8 cellular contexts compared by ENCODE assay signal in the genomic region with DNA sequence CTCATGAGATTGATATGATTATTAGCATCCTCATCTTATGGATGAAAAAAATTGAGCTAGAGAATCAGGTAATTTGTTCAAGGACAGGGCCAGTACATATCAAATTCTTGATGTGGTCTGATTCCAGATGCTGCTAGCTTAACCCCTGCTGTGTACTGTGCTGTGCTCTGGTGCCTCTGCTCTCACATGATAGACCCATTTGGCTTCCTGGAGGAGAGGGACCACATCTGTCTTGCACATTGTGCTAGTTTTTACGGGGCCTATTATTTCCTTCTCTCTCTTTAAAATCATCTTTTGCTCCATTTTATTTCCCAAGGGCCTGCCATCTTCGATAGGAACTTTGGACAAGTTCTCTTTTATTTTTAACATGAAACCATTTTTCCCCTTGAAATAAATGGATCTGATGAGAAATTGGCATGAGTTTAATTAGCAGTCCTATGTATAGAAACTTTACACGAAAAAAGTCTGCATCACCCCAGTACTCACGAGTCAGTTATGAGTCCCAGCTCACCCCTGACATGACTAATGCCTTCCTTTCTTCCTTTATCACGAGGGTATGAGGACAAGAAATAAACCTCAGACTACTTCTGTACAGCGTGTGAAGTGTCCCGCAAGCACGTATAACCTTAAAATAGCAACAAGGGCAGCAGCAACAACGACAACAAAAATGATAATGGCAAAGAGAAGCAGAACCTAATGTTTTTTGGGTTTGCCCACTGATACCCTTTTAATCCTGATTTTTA. TPM values are rescaled to one million over a fixed set of nuclear protein-coding genes. Genes with fewer than 3 reads are reported as not detected.
DNase-seq lines count a peak whose midpoint lies in the region; ATAC-seq and TF ChIP-seq lines count a peak whose summit lies in the region.

No MANE protein-coding gene starts in this region.

- no peaks in the 10 kb centered on the region for H3K27me3 ChIP-seq in SK-N-SH (ENCODE audit: insufficient read depth)
- no peaks in the 10 kb centered on the region for H3K27me3 ChIP-seq in right atrium auricular region

- H3K4me1 ChIP-seq in SK-N-SH (ENCODE audit: control insufficient read depth in 1 of 2, insufficient read depth in 2 of 2, low read depth in 1 of 2, low read length in 1 of 2) (peaks cover 0 to 10% of the 10 kb centered on the region in 2 experiments; a peak in 1 of 4 replicates), right atrium auricular region (peaks cover 0 to 9% of the 10 kb centered on the region in 2 donors)

- no peaks in the 10 kb centered on the region for H4K20me1 ChIP-seq in SK-N-SH (ENCODE audit: insufficient read depth)

- POLR2A ChIA-PET in activated CD4-positive, alpha-beta T cell treated with anti-CD3 and anti-CD28 coated beads for 36 hours (lab: Charles Lee): interaction anchor here (1.1 to 1.5 kb wide), 2 partner anchors 23 to 70 kb away, joined by 3 to 6 read pairs; no protein-coding TSS in a partner anchor
- POLR2A ChIA-PET in SK-N-SH (lab: Yijun Ruan, JAX): no interaction called here

- peaks cover 2% of the 10 kb centered on the region for H3F3A ChIP-seq in SK-N-SH (replicated peaks; ENCODE audit: insufficient read depth)

- H3K36me3 ChIP-seq in SK-N-SH (replicated peaks in 1 of 2; ENCODE audit: control insufficient read depth in 1 of 2, insufficient read depth in 2 of 2, low read length in 1 of 2) (peaks cover 0 to 16% of the 10 kb centered on the region in 2 experiments), right atrium auricular region (no peaks in the 10 kb centered on the region)

- peaks cover 35% of the 10 kb centered on the region for H3K4me1 Mint-ChIP-seq in activated CD4-positive, alpha-beta T cell treated with anti-CD3 and anti-CD28 coated beads for 36 hours

- H3K9me2 ChIP-seq in SK-N-SH: no peaks in the 10 kb centered on the region

- H3K9ac ChIP-seq in SK-N-SH: peak overlapping the region; percentile 33; the same call in 1 of the 2 replicates

- H3K4me3 ChIP-seq in SK-N-SH (ENCODE audit: low read depth in 2 of 2, low read length in 1 of 2) (no peak overlapping the region), right atrium auricular region (no peak overlapping the region)

- peak overlapping the region; percentile 70 to 81; a peak in 3 of 4 replicates for H3K27ac ChIP-seq in SK-N-SH (ENCODE audit: low read depth in 2 of 2, low read length in 1 of 2)
- peak overlapping the region; percentile 74 to 93 for H3K27ac ChIP-seq in right atrium auricular region

- WGBS in SK-N-SH (ENCODE audit: low lambda C conversion rate): 7% methylated on average over 9 of the region's 9 CpGs

- H2AFZ ChIP-seq in SK-N-SH (ENCODE audit: low read depth): peak overlapping the region; percentile 38; the same call in 1 of the 2 replicates

- TF ChIP-seq CTCF in SK-N-SH (IDR thresholded peaks at IDR 0.05) (no peak), right atrium auricular region (IDR thresholded peaks at IDR 0.05) (no peak)

- no peaks in the 10 kb centered on the region for H3K27me3 Mint-ChIP-seq in activated CD4-positive, alpha-beta T cell treated with anti-CD3 and anti-CD28 coated beads for 36 hours

- peaks cover 7% of the 10 kb centered on the region for H3K36me3 Mint-ChIP-seq in activated CD4-positive, alpha-beta T cell treated with anti-CD3 and anti-CD28 coated beads for 36 hours (ENCODE audit: low read depth)

- no peak overlapping the region for H3K4me3 Mint-ChIP-seq in activated CD4-positive, alpha-beta T cell treated with anti-CD3 and anti-CD28 coated beads for 36 hours

- peaks cover 5% of the 10 kb centered on the region for H3K79me2 ChIP-seq in SK-N-SH (ENCODE audit: insufficient read depth)

- H3K9me3 Mint-ChIP-seq in activated CD4-positive, alpha-beta T cell treated with anti-CD3 and anti-CD28 coated beads for 36 hours (ENCODE audit: low read depth): no peaks in the 10 kb centered on the region

- intact Hi-C loops in activated CD4-positive, alpha-beta T cell treated with anti-CD3 and anti-CD28 coated beads for 36 hours (cut with DNase I, micrococcal nuclease): loop anchor here (1.0 to 2.0 kb wide), 2 partner anchors 27 to 70 kb away; a partner anchor contains a TSS

- TF ChIP-seq RAD21 in SK-N-SH (IDR thresholded peaks at IDR 0.05; ENCODE audit: low read length): no peak

- TF ChIP-seq EP300 in SK-N-SH (IDR thresholded peaks at IDR 0.05; ENCODE audit: borderline replicate concordance in 1 of 2, low read depth in 1 of 2, low read length in 1 of 2): no peak

- CTCF ChIA-PET in activated CD4-positive, alpha-beta T cell treated with anti-CD3 and anti-CD28 coated beads for 36 hours (lab: Charles Lee): interaction anchor here (0.6 to 1.9 kb wide), 7 partner anchors 9 to 47 kb away, joined by 3 to 13 read pairs (median 5); a partner anchor contains a TSS
- CTCF ChIA-PET in SK-N-SH (lab: Yijun Ruan, JAX): interaction anchor here (1.4 to 2.3 kb wide), 2 partner anchors 10 to 16 kb away, joined by 4 to 12 read pairs; no protein-coding TSS in a partner anchor

- no peaks in the 10 kb centered on the region for H3K9me3 ChIP-seq in SK-N-SH
- H3K9me3 ChIP-seq in right atrium auricular region: no peaks in the 10 kb centered on the region

- peak; percentile 55 for DNase-seq in activated CD4-positive, alpha-beta T cell treated with anti-CD3 and anti-CD28 coated beads for 36 hours
- DNase-seq in activated CD4-positive, alpha-beta T cell treated with anti-CD3 and anti-CD28 coated beads for 1 hour: no peak
- no peak for DNase-seq in SK-N-SH
- DNase-seq in right atrium auricular region (ENCODE audit: low spot score): no peak
- DNase-seq in midbrain (lab: John Stamatoyannopoulos, UW): no peak
- DNase-seq in activated gamma-delta T cell (lab: John Stamatoyannopoulos, UW): no peak

- ATAC-seq in activated CD4-positive, alpha-beta T cell treated with anti-CD3 and anti-CD28 coated beads for 36 hours: peak; percentile 95
- ATAC-seq in HG02885 (IDR thresholded peaks at IDR 0.05; ENCODE audit: poor library complexity, unreplicated experiment) (peak; percentile 66), GM19324 (IDR thresholded peaks at IDR 0.05; ENCODE audit: low FRiP score, unreplicated experiment) (no peak)

- H3K4me2 ChIP-seq in SK-N-SH: peak overlapping the region; percentile 43

- H3K27ac Mint-ChIP-seq in activated CD4-positive, alpha-beta T cell treated with anti-CD3 and anti-CD28 coated beads for 36 hours: peak overlapping the region; percentile 74

TF ChIP-seq in SK-N-SH, 30 proteins besides CTCF, POLR2A, EP300 and RAD21 (continues in another document):
- TF ChIP-seq RXRA (IDR thresholded peaks at IDR 0.05; ENCODE audit: borderline replicate concordance, low read depth) (0 out of 2 replicates have a peak, but pooled peaks have one; percentile 26), TCF12 (IDR thresholded peaks at IDR 0.05) (peak; percentile 61), YY1 (IDR thresholded peaks at IDR 0.05; ENCODE audit: low read depth) (0 out of 2 replicates have a peak, but pooled peaks have one; percentile 21), MEF2A (IDR thresholded peaks at IDR 0.05; ENCODE audit: borderline replicate concordance, low read depth) (peak; percentile 75; the same call in 1 of the 2 replicates), NFIC (IDR thresholded peaks at IDR 0.05; ENCODE audit: borderline replicate concordance) (peak; percentile 26; the same call in 1 of the 2 replicates), GABPA (IDR thresholded peaks at IDR 0.05; ENCODE audit: low read depth) (no peak)
- TF ChIP-seq, protein P1, sequence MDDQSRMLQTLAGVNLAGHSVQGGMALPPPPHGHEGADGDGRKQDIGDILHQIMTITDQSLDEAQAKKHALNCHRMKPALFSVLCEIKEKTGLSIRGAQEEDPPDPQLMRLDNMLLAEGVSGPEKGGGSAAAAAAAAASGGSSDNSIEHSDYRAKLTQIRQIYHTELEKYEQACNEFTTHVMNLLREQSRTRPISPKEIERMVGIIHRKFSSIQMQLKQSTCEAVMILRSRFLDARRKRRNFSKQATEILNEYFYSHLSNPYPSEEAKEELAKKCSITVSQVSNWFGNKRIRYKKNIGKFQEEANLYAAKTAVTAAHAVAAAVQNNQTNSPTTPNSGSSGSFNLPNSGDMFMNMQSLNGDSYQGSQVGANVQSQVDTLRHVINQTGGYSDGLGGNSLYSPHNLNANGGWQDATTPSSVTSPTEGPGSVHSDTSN (IDR thresholded peaks at IDR 0.05): peak; percentile 81
- TF ChIP-seq, protein P2, sequence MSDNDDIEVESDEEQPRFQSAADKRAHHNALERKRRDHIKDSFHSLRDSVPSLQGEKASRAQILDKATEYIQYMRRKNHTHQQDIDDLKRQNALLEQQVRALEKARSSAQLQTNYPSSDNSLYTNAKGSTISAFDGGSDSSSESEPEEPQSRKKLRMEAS (IDR thresholded peaks at IDR 0.05; ENCODE audit: low read depth): peak; percentile 49; the same call in 1 of the 2 replicates
- TF ChIP-seq, protein P3, sequence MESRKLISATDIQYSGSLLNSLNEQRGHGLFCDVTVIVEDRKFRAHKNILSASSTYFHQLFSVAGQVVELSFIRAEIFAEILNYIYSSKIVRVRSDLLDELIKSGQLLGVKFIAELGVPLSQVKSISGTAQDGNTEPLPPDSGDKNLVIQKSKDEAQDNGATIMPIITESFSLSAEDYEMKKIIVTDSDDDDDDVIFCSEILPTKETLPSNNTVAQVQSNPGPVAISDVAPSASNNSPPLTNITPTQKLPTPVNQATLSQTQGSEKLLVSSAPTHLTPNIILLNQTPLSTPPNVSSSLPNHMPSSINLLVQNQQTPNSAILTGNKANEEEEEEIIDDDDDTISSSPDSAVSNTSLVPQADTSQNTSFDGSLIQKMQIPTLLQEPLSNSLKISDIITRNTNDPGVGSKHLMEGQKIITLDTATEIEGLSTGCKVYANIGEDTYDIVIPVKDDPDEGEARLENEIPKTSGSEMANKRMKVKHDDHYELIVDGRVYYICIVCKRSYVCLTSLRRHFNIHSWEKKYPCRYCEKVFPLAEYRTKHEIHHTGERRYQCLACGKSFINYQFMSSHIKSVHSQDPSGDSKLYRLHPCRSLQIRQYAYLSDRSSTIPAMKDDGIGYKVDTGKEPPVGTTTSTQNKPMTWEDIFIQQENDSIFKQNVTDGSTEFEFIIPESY (IDR thresholded peaks at IDR 0.05; ENCODE audit: borderline replicate concordance, low read depth): no peak
- TF ChIP-seq, protein P4, sequence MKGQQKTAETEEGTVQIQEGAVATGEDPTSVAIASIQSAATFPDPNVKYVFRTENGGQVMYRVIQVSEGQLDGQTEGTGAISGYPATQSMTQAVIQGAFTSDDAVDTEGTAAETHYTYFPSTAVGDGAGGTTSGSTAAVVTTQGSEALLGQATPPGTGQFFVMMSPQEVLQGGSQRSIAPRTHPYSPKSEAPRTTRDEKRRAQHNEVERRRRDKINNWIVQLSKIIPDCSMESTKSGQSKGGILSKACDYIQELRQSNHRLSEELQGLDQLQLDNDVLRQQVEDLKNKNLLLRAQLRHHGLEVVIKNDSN (IDR thresholded peaks at IDR 0.05; ENCODE audit: borderline replicate concordance, low read depth): 0 out of 2 replicates have a peak, but pooled peaks have one; percentile 12

RNA-seq across cellular contexts. Expression of a gene that starts 26.5 kb away (rescaled TPM):
- 10 to 100 TPM; 13.2 to 15.8 TPM for total RNA-seq in activated CD4-positive, alpha-beta T cell treated with anti-CD3 and anti-CD28 coated beads for 36 hours
- 19.7 and 27.8 TPM in 2 replicates for polyA plus RNA-seq in SK-N-SH (2012; rRNA removed)
- 30.4 and 31.3 TPM in 2 replicates for polyA plus RNA-seq in SK-N-SH (2012; cell fraction: cytosol; rRNA removed)
- polyA plus RNA-seq in SK-N-SH (2012; cell fraction: nucleus; rRNA removed): 9.4 and 20.1 TPM in 2 replicates
- 10 to 100 TPM; 18.7 to 30.1 TPM for total RNA-seq in right atrium auricular region
